In genomic region chr9:134212809-134213507, GRCh38 we compare ENCODE assay signal across 30 cellular contexts. TPM values are rescaled to one million over a fixed set of nuclear protein-coding genes. Genes with fewer than 3 reads are reported as not detected.
DNase-seq lines count a peak whose midpoint lies in the region; ATAC-seq, FAIRE-seq and TF ChIP-seq lines count a peak whose summit lies in the region.
"Had no signal": no experiment of that assay in that cellular context is flagged by ENCODE, and none has a peak within 500 bp of the region (broad histone marks: within the 10 kb centered on the region; RNA-seq: fewer than 3 reads in every experiment).

No MANE protein-coding gene starts in this region.

- H3K27me3 ChIP-seq in bronchial epithelial cell (ENCODE audit: control insufficient read depth, insufficient read depth, low read length) (no peaks in the 10 kb centered on the region), mesendoderm (ENCODE audit: insufficient read depth, low read length, poor library complexity) (no peaks in the 10 kb centered on the region), spleen (replicated peaks in 1 of 7) (no peaks in the 10 kb centered on the region), prostate gland (replicated peaks; ENCODE audit: insufficient read depth) (no peaks in the 10 kb centered on the region)
- H3K27me3 ChIP-seq: ascending aorta, dorsolateral prefrontal cortex, gastrocnemius medialis, hepatocyte, SJSA1 had no signal

- H3K4me3 ChIP-seq in bronchial epithelial cell (ENCODE audit: low read depth, low read length): no peak overlapping the region
- H3K4me3 ChIP-seq in mesendoderm (ENCODE audit: low read length): no peak overlapping the region
- no peak overlapping the region for H3K4me3 ChIP-seq in spleen
- H3K4me3 ChIP-seq in prostate gland: no peak overlapping the region
- H3K4me3 ChIP-seq: ascending aorta, dorsolateral prefrontal cortex, gastrocnemius medialis, hepatocyte, SJSA1 had no signal

- H3K36me3 ChIP-seq in bronchial epithelial cell (ENCODE audit: control insufficient read depth, insufficient read depth, low read length) (no peaks in the 10 kb centered on the region), mesendoderm (ENCODE audit: control insufficient read depth, insufficient read depth, low read length) (no peaks in the 10 kb centered on the region), spleen (no peaks in the 10 kb centered on the region), prostate gland (no peaks in the 10 kb centered on the region)
- H3K36me3 ChIP-seq: ascending aorta, gastrocnemius medialis, SJSA1 had no signal

- TF ChIP-seq POLR2A in spleen (IDR thresholded peaks at IDR 0.05): no peak
- no peak for TF ChIP-seq POLR2A in prostate gland (IDR thresholded peaks at IDR 0.05)

- H3K27ac ChIP-seq in mesendoderm (ENCODE audit: low read depth, low read length): no peak overlapping the region
- H3K27ac ChIP-seq in spleen: peak overlapping the region in 2 of 8 donors; percentile 64 to 75
- no peak overlapping the region for H3K27ac ChIP-seq in prostate gland
- H3K27ac ChIP-seq: ascending aorta, gastrocnemius medialis, HL-60, SJSA1 had no signal

- H2AK5ac ChIP-seq in mesendoderm (ENCODE audit: low read length): no peak overlapping the region

- H3K9me3 ChIP-seq in spleen (peaks cover 0 to 11% (median 7%) of the 10 kb centered on the region in 8 donors), prostate gland (no peaks in the 10 kb centered on the region)
- H3K9me3 ChIP-seq: ascending aorta, gastrocnemius medialis, SJSA1 had no signal

- peak; percentile 13 for FAIRE-seq in bronchial epithelial cell (lab: Jason Lieb, UNC)
- FAIRE-seq: GM12892, TTC549 had no signal

- no peak overlapping the region for H3K9ac ChIP-seq in mesendoderm (ENCODE audit: low read length)

- no peak overlapping the region for H4K5ac ChIP-seq in mesendoderm (ENCODE audit: low read length)

- H3K4me1 ChIP-seq in mesendoderm (ENCODE audit: control insufficient read depth, low read depth, low read length) (no peaks in the 10 kb centered on the region), spleen (peaks cover 0 to 25% (median 7%) of the 10 kb centered on the region in 6 donors), prostate gland (replicated peaks) (peaks cover 5% of the 10 kb centered on the region)

- peak; percentile 12 for DNase-seq in left cardiac atrium
- no peak for DNase-seq in cardiac septum (ENCODE audit: low spot score)
- DNase-seq in bronchial epithelial cell (ENCODE audit: low read depth): no peak
- DNase-seq in mesendoderm: peak; percentile 23
- DNase-seq in spleen: peak; percentile 20
- no peak for DNase-seq in NCI-H526 (lab: John Stamatoyannopoulos, UW)
- DNase-seq in NCI-H446 (lab: John Stamatoyannopoulos, UW): no peak
- no peak for DNase-seq in prostate gland (ENCODE audit: low spot score)
- DNase-seq: activated CD4-positive, alpha-beta memory T cell treated with anti-CD3 and anti-CD28 coated beads, Interleukin-2, amount 10 ng/mL, durations not matched to agents 7 days and 5 days; activated CD4-positive, CD25-positive, alpha-beta regulatory T cell treated with anti-CD3 and anti-CD28 coated beads, Interleukin-2, amount 50 U/mL, for 72 hours; activated effector memory CD4-positive, alpha-beta T cell treated with anti-CD3 and anti-CD28 coated beads, Interleukin-2, amount 50 U/mL, for 16 hours; activated naive CD8-positive, alpha-beta T cell treated with anti-CD3 and anti-CD28 coated beads for 36 hours; CD8-positive, alpha-beta T cell; NCI-H1105 treated with DMSO at 0.1 percent for 48 hours; NCI-H2029 treated with DMSO at 0.1 percent for 48 hours; NCI-H748 treated with DMSO at 0.1 percent for 48 hours; T-helper 1 cell had no signal

- WGBS in mesendoderm (ENCODE audit: extremely low coverage, insufficient coverage, low lambda C conversion rate): no CpG with 5 or more reads among the region's 5 CpGs
- 84 to 93% (median 87%) methylated on average over 5 of the region's 5 CpGs for whole genome bisulfite sequencing in spleen, 5 donors
- WGBS in prostate gland: 98% methylated on average over 5 of the region's 5 CpGs

- no peak overlapping the region for H3K4ac ChIP-seq in mesendoderm (ENCODE audit: low read depth, low read length)

- H2BK15ac ChIP-seq in mesendoderm (replicated peaks; ENCODE audit: low read depth): no peak overlapping the region

- H3K23ac ChIP-seq in mesendoderm (ENCODE audit: low read length): no peak overlapping the region

- H3K4me2 ChIP-seq in mesendoderm (ENCODE audit: low read length): no peak overlapping the region
- H3K4me2 ChIP-seq: hepatocyte had no signal

- H2BK120ac ChIP-seq in mesendoderm (ENCODE audit: low read depth, low read length): no peak overlapping the region

- H3K79me1 ChIP-seq in mesendoderm (ENCODE audit: low read length): no peaks in the 10 kb centered on the region

- intact Hi-C loops in left cardiac atrium (cut with DNase I): no loop called here
- intact Hi-C loops in cardiac septum (cut with DNase I): no loop called here
- intact Hi-C loops in spleen (cut with DNase I; ENCODE audit: low total_unique reads): no loop called here
- intact Hi-C loops in prostate gland (cut with DNase I): loop anchor here (5.0 kb wide), 1 partner anchor 41 kb away; no protein-coding TSS in a partner anchor

- no peak overlapping the region for H3K56ac ChIP-seq in mesendoderm (ENCODE audit: low read length)

- H2BK5ac ChIP-seq in mesendoderm (ENCODE audit: low read length): no peak overlapping the region

- H3K18ac ChIP-seq in mesendoderm (ENCODE audit: low read length): no peak overlapping the region

- H4K8ac ChIP-seq in mesendoderm (ENCODE audit: low read depth, low read length): no peak overlapping the region

- no peak for ATAC-seq in left cardiac atrium
- ATAC-seq: CD8-positive, alpha-beta T cell; gastrocnemius medialis; natural killer cell treated with Interleukin-12 subunit alpha and Interleukin-12 subunit beta and Interleukin-15 and Interleukin-18, amount 100 ng/mL, for 72 hours had no signal

- TF ChIP-seq CTCF in bronchial epithelial cell (IDR thresholded peaks at IDR 0.05; ENCODE audit: insufficient read depth, low read length, severe bottlenecking) (no peak), spleen (IDR thresholded peaks at IDR 0.05 in 8 of 11, conservative IDR thresholded peaks at IDR 0.05 in 3 of 11) (no peak), prostate gland (IDR thresholded peaks at IDR 0.05) (no peak)

- no peaks in the 10 kb centered on the region for H3K79me2 ChIP-seq in mesendoderm (ENCODE audit: control insufficient read depth, insufficient read depth, low read length)
- H3K79me2 ChIP-seq: hepatocyte had no signal

RNA-seq across cellular contexts. Expression of gene RNU6ATAC, which starts 48.6 kb away (rescaled TPM):
- 100 to 1,000 TPM; 307 to 456 TPM for total RNA-seq in left cardiac atrium
- 214 TPM for total RNA-seq in cardiac septum
- not detected in 2 replicates for total RNA-seq in bronchial epithelial cell
- not detected for polyA plus RNA-seq in mesendoderm (2013, experiment 1 of 2)
- polyA plus RNA-seq in mesendoderm (2013, experiment 2 of 2): not detected
- total RNA-seq in spleen: 100 to 1,000 TPM in 4 of 7 donors, not detected in 3; 223 to 404 (median 271) TPM
- not detected for polyA plus RNA-seq in spleen
- not detected for total RNA-seq in prostate gland
- total RNA-seq: A172, ascending aorta, gastrocnemius medialis, hepatocyte, mononuclear cell, RPMI7951, SJSA1 had no signal
- polyA plus RNA-seq: hepatocyte, thymus had no signal

Comparison
In these comparisons a context has a peak if more than half of its experiments do, and no peak if none do; other contexts are left out.
1. DNase-seq: peak in left cardiac atrium (single experiment), mesendoderm (single experiment) and spleen (single experiment); none in cardiac septum (single experiment), bronchial epithelial cell (single experiment), NCI-H526 (0 of 2), NCI-H446 (0 of 2) and prostate gland (single experiment).